Comparison of ENCODE assay signal across 1 cellular context in genomic region chr11:61874460-61874809, GRCh38.
TF ChIP-seq lines count a peak whose summit lies in the region.

No MANE protein-coding gene starts in this region.

TF ChIP-seq in GM23338, 12 proteins besides CTCF, POLR2A, EP300 and RAD21 (continued from another document):
- TF ChIP-seq, protein P1, sequence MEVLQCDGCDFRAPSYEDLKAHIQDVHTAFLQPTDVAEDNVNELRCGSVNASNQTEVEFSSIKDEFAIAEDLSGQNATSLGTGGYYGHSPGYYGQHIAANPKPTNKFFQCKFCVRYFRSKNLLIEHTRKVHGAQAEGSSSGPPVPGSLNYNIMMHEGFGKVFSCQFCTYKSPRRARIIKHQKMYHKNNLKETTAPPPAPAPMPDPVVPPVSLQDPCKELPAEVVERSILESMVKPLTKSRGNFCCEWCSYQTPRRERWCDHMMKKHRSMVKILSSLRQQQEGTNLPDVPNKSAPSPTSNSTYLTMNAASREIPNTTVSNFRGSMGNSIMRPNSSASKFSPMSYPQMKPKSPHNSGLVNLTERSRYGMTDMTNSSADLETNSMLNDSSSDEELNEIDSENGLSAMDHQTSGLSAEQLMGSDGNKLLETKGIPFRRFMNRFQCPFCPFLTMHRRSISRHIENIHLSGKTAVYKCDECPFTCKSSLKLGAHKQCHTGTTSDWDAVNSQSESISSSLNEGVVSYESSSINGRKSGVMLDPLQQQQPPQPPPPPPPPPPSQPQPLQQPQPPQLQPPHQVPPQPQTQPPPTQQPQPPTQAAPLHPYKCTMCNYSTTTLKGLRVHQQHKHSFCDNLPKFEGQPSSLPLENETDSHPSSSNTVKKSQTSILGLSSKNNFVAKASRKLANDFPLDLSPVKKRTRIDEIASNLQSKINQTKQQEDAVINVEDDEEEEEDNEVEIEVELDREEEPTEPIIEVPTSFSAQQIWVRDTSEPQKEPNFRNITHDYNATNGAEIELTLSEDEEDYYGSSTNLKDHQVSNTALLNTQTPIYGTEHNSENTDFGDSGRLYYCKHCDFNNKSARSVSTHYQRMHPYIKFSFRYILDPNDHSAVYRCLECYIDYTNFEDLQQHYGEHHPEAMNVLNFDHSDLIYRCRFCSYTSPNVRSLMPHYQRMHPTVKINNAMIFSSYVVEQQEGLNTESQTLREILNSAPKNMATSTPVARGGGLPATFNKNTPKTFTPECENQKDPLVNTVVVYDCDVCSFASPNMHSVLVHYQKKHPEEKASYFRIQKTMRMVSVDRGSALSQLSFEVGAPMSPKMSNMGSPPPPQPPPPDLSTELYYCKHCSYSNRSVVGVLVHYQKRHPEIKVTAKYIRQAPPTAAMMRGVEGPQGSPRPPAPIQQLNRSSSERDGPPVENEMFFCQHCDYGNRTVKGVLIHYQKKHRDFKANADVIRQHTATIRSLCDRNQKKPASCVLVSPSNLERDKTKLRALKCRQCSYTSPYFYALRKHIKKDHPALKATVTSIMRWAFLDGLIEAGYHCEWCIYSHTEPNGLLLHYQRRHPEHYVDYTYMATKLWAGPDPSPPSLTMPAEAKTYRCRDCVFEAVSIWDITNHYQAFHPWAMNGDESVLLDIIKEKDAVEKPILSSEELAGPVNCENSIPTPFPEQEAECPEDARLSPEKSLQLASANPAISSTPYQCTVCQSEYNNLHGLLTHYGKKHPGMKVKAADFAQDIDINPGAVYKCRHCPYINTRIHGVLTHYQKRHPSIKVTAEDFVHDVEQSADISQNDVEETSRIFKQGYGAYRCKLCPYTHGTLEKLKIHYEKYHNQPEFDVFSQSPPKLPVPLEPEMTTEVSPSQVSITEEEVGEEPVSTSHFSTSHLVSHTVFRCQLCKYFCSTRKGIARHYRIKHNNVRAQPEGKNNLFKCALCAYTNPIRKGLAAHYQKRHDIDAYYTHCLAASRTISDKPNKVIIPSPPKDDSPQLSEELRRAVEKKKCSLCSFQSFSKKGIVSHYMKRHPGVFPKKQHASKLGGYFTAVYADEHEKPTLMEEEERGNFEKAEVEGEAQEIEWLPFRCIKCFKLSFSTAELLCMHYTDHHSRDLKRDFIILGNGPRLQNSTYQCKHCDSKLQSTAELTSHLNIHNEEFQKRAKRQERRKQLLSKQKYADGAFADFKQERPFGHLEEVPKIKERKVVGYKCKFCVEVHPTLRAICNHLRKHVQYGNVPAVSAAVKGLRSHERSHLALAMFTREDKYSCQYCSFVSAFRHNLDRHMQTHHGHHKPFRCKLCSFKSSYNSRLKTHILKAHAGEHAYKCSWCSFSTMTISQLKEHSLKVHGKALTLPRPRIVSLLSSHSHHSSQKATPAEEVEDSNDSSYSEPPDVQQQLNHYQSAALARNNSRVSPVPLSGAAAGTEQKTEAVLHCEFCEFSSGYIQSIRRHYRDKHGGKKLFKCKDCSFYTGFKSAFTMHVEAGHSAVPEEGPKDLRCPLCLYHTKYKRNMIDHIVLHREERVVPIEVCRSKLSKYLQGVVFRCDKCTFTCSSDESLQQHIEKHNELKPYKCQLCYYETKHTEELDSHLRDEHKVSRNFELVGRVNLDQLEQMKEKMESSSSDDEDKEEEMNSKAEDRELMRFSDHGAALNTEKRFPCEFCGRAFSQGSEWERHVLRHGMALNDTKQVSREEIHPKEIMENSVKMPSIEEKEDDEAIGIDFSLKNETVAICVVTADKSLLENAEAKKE (CRISPR knock-in tag; IDR thresholded peaks at IDR 0.05), result no peak
- TF ChIP-seq ZNF114 (CRISPR knock-in tag; IDR thresholded peaks at IDR 0.05), result no peak
- no peak for TF ChIP-seq ZNF331 (CRISPR knock-in tag; IDR thresholded peaks at IDR 0.05; ENCODE audit: low read depth)
- TF ChIP-seq EZH2 (IDR thresholded peaks at IDR 0.05; ENCODE audit: low read depth, unreplicated experiment), result no peak
- TF ChIP-seq EZH2phosphoT487 (IDR thresholded peaks at IDR 0.05; ENCODE audit: unreplicated experiment), result no peak
- no peak for TF ChIP-seq NANOG (IDR thresholded peaks at IDR 0.05; ENCODE audit: borderline replicate concordance)
- no peak for TF ChIP-seq CREB1 (CRISPR knock-in tag; IDR thresholded peaks at IDR 0.05; ENCODE audit: low read depth)
- no peak for TF ChIP-seq STAT1 (IDR thresholded peaks at IDR 0.05; ENCODE audit: unreplicated experiment)
- TF ChIP-seq, protein P2, sequence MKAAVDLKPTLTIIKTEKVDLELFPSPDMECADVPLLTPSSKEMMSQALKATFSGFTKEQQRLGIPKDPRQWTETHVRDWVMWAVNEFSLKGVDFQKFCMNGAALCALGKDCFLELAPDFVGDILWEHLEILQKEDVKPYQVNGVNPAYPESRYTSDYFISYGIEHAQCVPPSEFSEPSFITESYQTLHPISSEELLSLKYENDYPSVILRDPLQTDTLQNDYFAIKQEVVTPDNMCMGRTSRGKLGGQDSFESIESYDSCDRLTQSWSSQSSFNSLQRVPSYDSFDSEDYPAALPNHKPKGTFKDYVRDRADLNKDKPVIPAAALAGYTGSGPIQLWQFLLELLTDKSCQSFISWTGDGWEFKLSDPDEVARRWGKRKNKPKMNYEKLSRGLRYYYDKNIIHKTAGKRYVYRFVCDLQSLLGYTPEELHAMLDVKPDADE (IDR thresholded peaks at IDR 0.05), result no peak
- TF ChIP-seq REST (IDR thresholded peaks at IDR 0.05; ENCODE audit: unreplicated experiment), result no peak
